ENCODE assay signal across 1 cellular context in the genomic region with DNA sequence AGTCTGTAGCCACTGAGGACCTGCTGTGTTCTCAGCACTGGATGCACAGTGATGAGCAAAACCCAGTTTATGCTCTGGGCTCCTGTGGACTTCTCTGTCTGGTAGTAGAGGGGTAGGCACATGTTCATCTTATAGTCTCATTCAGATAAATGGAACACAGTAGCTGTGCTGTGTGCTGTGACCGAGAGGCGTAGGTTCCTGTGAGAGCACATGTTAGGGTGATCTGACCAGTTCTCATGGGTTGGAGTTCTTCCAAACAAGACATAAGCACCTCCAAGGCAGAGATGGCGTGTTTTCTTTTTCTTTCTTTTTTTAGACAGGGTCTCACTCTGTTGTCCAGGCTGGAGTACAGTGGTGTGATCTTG.
TF ChIP-seq lines count a peak whose summit lies in the region.

No MANE protein-coding gene starts in this region.

TF ChIP-seq in IMR-90, 13 proteins besides CTCF, POLR2A, EP300 and RAD21 (continued from another document):
- no peak for TF ChIP-seq USF2 (IDR thresholded peaks at IDR 0.05; ENCODE audit: low read depth, low read length)
